ENCODE assay signal across 20 cellular contexts in genomic region chr5:38642194-38642987, GRCh38.
DNase-seq lines count a peak whose midpoint lies in the region; TF ChIP-seq lines count a peak whose summit lies in the region.
"Had no signal": no experiment of that assay in that cellular context is flagged by ENCODE, and none has a peak within 500 bp of the region (broad histone marks: within the 10 kb centered on the region; RNA-seq: fewer than 3 reads in every experiment).

No MANE protein-coding gene starts in this region.

- intact Hi-C loops in prostate gland (cut with DNase I) = no loop called here

- H3K4me2 ChIP-seq in Karpas-422 (ENCODE audit: low read depth, low read length, poor library complexity, severe bottlenecking) = no peak overlapping the region

- H3K4me3 ChIP-seq in prostate gland = no peak overlapping the region
- no peak overlapping the region for H3K4me3 ChIP-seq in foreskin fibroblast (ENCODE audit: low read depth in 1 of 2, low read length in 2 of 2)
- no peak overlapping the region for H3K4me3 ChIP-seq in Karpas-422 (ENCODE audit: low read length)
- H3K4me3 ChIP-seq: MG63, ovary, uterus had no signal

- H3K79me2 ChIP-seq in Karpas-422 (ENCODE audit: low read length) = no peaks in the 10 kb centered on the region

- H3K36me3 ChIP-seq in prostate gland (no peaks in the 10 kb centered on the region), Karpas-422 (ENCODE audit: insufficient read depth, low read length) (no peaks in the 10 kb centered on the region)
- H3K36me3 ChIP-seq: MG63, ovary, uterus had no signal

- H3K9ac ChIP-seq in Karpas-422 (ENCODE audit: low read length) = no peak overlapping the region

- H2AFZ ChIP-seq in Karpas-422 (ENCODE audit: low read length) = no peak overlapping the region

- peaks cover 12% of the 10 kb centered on the region for H3K4me1 ChIP-seq in prostate gland (replicated peaks)
- H3K4me1 ChIP-seq in Karpas-422 (ENCODE audit: low read length) = no peaks in the 10 kb centered on the region

- TF ChIP-seq POLR2A in prostate gland (IDR thresholded peaks at IDR 0.05) = no peak

- no peak for TF ChIP-seq CTCF in prostate gland (IDR thresholded peaks at IDR 0.05)
- no peak for TF ChIP-seq CTCF in foreskin fibroblast (IDR thresholded peaks at IDR 0.05; ENCODE audit: low read depth, low read length)

- H3K9me2 ChIP-seq in Karpas-422 (replicated peaks; ENCODE audit: insufficient read depth, low read length) = no peaks in the 10 kb centered on the region

- H3K9me3 ChIP-seq in prostate gland = no peaks in the 10 kb centered on the region
- no peaks in the 10 kb centered on the region for H3K9me3 ChIP-seq in Karpas-422 (ENCODE audit: low read length)
- H3K9me3 ChIP-seq: MG63, ovary, uterus had no signal

- 34% methylated on average over 7 of the region's 7 CpGs for WGBS in prostate gland

- DNase-seq in SK-N-DZ (ENCODE audit: low spot score) (peak; percentile 18), left kidney (ENCODE audit: low read depth, low spot score) (peak; percentile 78), prostate gland (ENCODE audit: low spot score) (no peak), foreskin fibroblast (no peak), activated gamma-delta T cell treated with Interleukin-2 at 50 U/mL for 16 hours (no peak), GM19240 (ENCODE audit: insufficient read length, low spot score) (no peak), Karpas-422 (no peak)
- DNase-seq: activated CD4-positive, alpha-beta T cell treated with anti-CD3 and anti-CD28 coated beads for 1 hour; CD4-positive, CD25-positive, alpha-beta regulatory T cell; DMS53; glutamatergic neuron; MG63; NCI-H1694; NCI-H2227 treated with DMSO at 0.1 percent for 48 hours; ovary; stimulated activated naive CD8-positive, alpha-beta T cell treated with anti-CD3 and anti-CD28 coated beads, Interleukin-15, amount 100 ng/mL, for 72 hours; T1000; uterus had no signal

- peak overlapping the region; percentile 61 for H3K27ac ChIP-seq in cingulate gyrus (ENCODE audit: low read depth, low read length)
- H3K27ac ChIP-seq in prostate gland = peak overlapping the region; percentile 44 to 47
- H3K27ac ChIP-seq in Karpas-422 (ENCODE audit: low read length) = no peak overlapping the region
- H3K27ac ChIP-seq: HL-60, ovary had no signal

- H4K20me1 ChIP-seq in Karpas-422 (ENCODE audit: insufficient read depth, low read depth, low read length) = no peaks in the 10 kb centered on the region

- no peaks in the 10 kb centered on the region for H3K27me3 ChIP-seq in prostate gland (replicated peaks; ENCODE audit: insufficient read depth)
- H3K27me3 ChIP-seq in Karpas-422 (ENCODE audit: low read length) = no peaks in the 10 kb centered on the region
- H3K27me3 ChIP-seq: MG63, ovary, uterus had no signal

Comparison
In these comparisons a context has a peak if more than half of its experiments do, and no peak if none do; other contexts are left out.
1. DNase-seq: peak in SK-N-DZ (single experiment) and left kidney (single experiment); none in prostate gland (single experiment), foreskin fibroblast (0 of 2), activated gamma-delta T cell treated with Interleukin-2 at 50 U/mL for 16 hours (single experiment), GM19240 (single experiment) and Karpas-422 (single experiment).